8 cellular contexts compared by ENCODE assay signal in genomic region chr10:15860692-15861201, GRCh38. TPM values are rescaled to one million over a fixed set of nuclear protein-coding genes. Genes with fewer than 3 reads are reported as not detected.
DNase-seq lines count a peak whose midpoint lies in the region; ATAC-seq and TF ChIP-seq lines count a peak whose summit lies in the region.

No MANE protein-coding gene starts in this region.

- peaks cover 4% of the 10 kb centered on the region for H3K36me3 Mint-ChIP-seq in natural killer cell treated with Interleukin-12 subunit alpha and Interleukin-12 subunit beta and Interleukin-15 and Interleukin-18, amount 100 ng/mL, for 72 hours

- peak overlapping the region; percentile 91 for H3K4me3 Mint-ChIP-seq in natural killer cell treated with Interleukin-12 subunit alpha and Interleukin-12 subunit beta and Interleukin-15 and Interleukin-18, amount 100 ng/mL, for 72 hours

- H3K9me3 Mint-ChIP-seq in natural killer cell treated with Interleukin-12 subunit alpha and Interleukin-12 subunit beta and Interleukin-15 and Interleukin-18, amount 100 ng/mL, for 72 hours = peaks cover 3% of the 10 kb centered on the region

- no peaks in the 10 kb centered on the region for H3K36me3 ChIP-seq in BE2C
- H3K36me3 ChIP-seq in MG63 = no peaks in the 10 kb centered on the region

- H3K27ac Mint-ChIP-seq in natural killer cell treated with Interleukin-12 subunit alpha and Interleukin-12 subunit beta and Interleukin-15 and Interleukin-18, amount 100 ng/mL, for 72 hours = peak overlapping the region; percentile 92 to 98

- POLR2A ChIA-PET in GM10248 (lab: Yijun Ruan, JAX) = interaction anchor here (0.7 kb wide), 1 partner anchor 562 kb away, joined by 3 read pairs; no protein-coding TSS in a partner anchor

- H3K4me1 Mint-ChIP-seq in natural killer cell treated with Interleukin-12 subunit alpha and Interleukin-12 subunit beta and Interleukin-15 and Interleukin-18, amount 100 ng/mL, for 72 hours (ENCODE audit: low read depth in 2 of 2) = peaks cover 25 to 31% of the 10 kb centered on the region in 2 donors

- H3K27me3 Mint-ChIP-seq in natural killer cell treated with Interleukin-12 subunit alpha and Interleukin-12 subunit beta and Interleukin-15 and Interleukin-18, amount 100 ng/mL, for 72 hours = peaks cover 13 to 26% of the 10 kb centered on the region in 2 donors

- CTCF ChIA-PET in GM10248 (lab: Yijun Ruan, JAX) = interaction anchor here (1.3 to 1.4 kb wide), 3 partner anchors 19 to 932 kb away, joined by 4 read pairs; no protein-coding TSS in a partner anchor

- intact Hi-C loops in posterior cingulate gyrus (cut with DNase I) = no loop called here

- no peak for TF ChIP-seq CTCF in BE2C (IDR thresholded peaks at IDR 0.05; ENCODE audit: low read depth, low read length)
- TF ChIP-seq CTCF in GM10248 (IDR thresholded peaks at IDR 0.05; ENCODE audit: control extremely low read depth, extremely low read depth, low read depth, missing control alignments) = no peak

- DNase-seq in BE2C (no peak), MG63 (no peak), dermis blood vessel endothelial cell (peak; percentile 6), NCI-H2196 (lab: John Stamatoyannopoulos, UW; ENCODE audit: unreplicated experiment) (no peak), NCI-H146 treated with DMSO at 0.1 percent for 48 hours (lab: John Stamatoyannopoulos, UW; ENCODE audit: unreplicated experiment) (no peak), GM10248 (ENCODE audit: extremely low spot score) (no peak), posterior cingulate gyrus (no peak)
- DNase-seq in natural killer cell treated with Interleukin-12 subunit alpha and Interleukin-12 subunit beta and Interleukin-15 and Interleukin-18, amount 100 ng/mL, for 72 hours (ENCODE audit: low spot score) = no peak

- ATAC-seq in natural killer cell treated with Interleukin-12 subunit alpha and Interleukin-12 subunit beta and Interleukin-15 and Interleukin-18, amount 100 ng/mL, for 72 hours = no peak

- H3K4me3 ChIP-seq in BE2C (ENCODE audit: low read depth, low read length) (peak overlapping the region; percentile 71), MG63 (peak overlapping the region; percentile 89)

- H3K27me3 ChIP-seq in BE2C (peaks cover 16% of the 10 kb centered on the region), MG63 (peaks cover 16% of the 10 kb centered on the region)

- H3K4me1 ChIP-seq in BE2C = peaks cover 6% of the 10 kb centered on the region; the same call in 1 of the 2 replicates

- H3K9me3 ChIP-seq in BE2C = no peaks in the 10 kb centered on the region
- H3K9me3 ChIP-seq in MG63 = no peaks in the 10 kb centered on the region

RNA-seq across cellular contexts. Expression of gene MINDY3, which starts 0.4 kb away (rescaled TPM):
- 25.0 TPM for polyA plus RNA-seq in BE2C (2012; ENCODE audit: insufficient read depth, insufficient read length, low read depth)
- 9.3 and 12.1 TPM in 2 replicates for total RNA-seq in MG63 (2014; rRNA removed; shearing (Covaris generic); ENCODE audit: low replicate concordance)
- total RNA-seq in dermis blood vessel endothelial cell = 27.5 and 29.8 TPM in 2 replicates
- 10 to 100 TPM; 25.9 to 34.2 TPM for total RNA-seq in natural killer cell treated with Interleukin-12 subunit alpha and Interleukin-12 subunit beta and Interleukin-15 and Interleukin-18, amount 100 ng/mL, for 72 hours
